In the genomic region with DNA sequence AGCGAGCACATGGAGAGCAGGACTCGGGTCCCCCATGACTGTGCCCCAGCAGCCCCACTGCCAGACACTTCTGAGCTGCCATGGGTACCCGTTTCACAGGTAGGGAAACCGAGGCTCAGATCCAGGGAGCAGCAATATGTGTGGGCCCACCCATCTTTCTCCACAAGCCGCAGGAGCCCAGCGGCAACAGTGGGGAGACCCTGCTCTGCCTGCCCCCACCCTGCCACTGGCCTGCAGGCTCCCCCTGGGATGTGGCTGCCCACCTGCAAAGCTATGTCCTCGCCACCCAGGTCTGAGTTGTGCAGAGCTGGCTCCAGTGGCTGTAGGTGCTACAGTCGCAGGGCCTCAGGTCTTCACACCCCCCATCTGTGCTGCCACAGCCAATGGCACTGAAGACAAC, we compare ENCODE assay signal across 39 cellular contexts. TPM values are rescaled to one million over a fixed set of nuclear protein-coding genes. Genes with fewer than 3 reads are reported as not detected.
"Had no signal": no experiment of that assay in that cellular context is flagged by ENCODE, and none has a peak within 500 bp of the region (broad histone marks: within the 10 kb centered on the region; RNA-seq: fewer than 3 reads in every experiment).

No MANE protein-coding gene starts in this region.

- DNase-seq: Karpas-422, Kasumi-1, KBM-7, KG1, MG63, MM.1S, MV-4-11, NCI-H1048, NCI-H1092, NCI-H1092 treated with DMSO at 0.1 percent for 48 hours, NCI-H1105, NCI-H1105 treated with DMSO at 0.1 percent for 48 hours, NCI-H1417, NCI-H1417 treated with DMSO at 0.1 percent for 48 hours, NCI-H1436, NCI-H1436 treated with DMSO at 0.1 percent for 48 hours, NCI-H146, NCI-H1694, NCI-H1694 treated with DMSO at 0.1 percent for 48 hours, NCI-H187, NCI-H187 treated with DMSO at 0.1 percent for 48 hours, NCI-H1930, NCI-H2029, NCI-H2029 treated with DMSO at 0.1 percent for 48 hours, NCI-H2081, NCI-H2081 treated with DMSO at 0.1 percent for 48 hours, NCI-H2107, NCI-H2171, NCI-H2171 treated with DMSO at 0.1 percent for 48 hours, NCI-H2227 treated with DMSO at 0.1 percent for 48 hours, NCI-H226, NCI-H345, NCI-H446, NCI-H446 treated with DMSO at 0.1 percent for 48 hours had no signal

- H3K36me3 ChIP-seq: MG63 had no signal

- H3K27me3 ChIP-seq: MG63 had no signal

- H3K4me3 ChIP-seq: MG63 had no signal

- H3K9ac ChIP-seq: KMS-11 had no signal

- H3K4me2 ChIP-seq: KMS-11 had no signal

- H3K9me3 ChIP-seq: MG63 had no signal

- H3K27ac ChIP-seq: KMS-11 had no signal

RNA-seq across cellular contexts. Expression of a gene that starts 50.6 kb away (rescaled TPM):
- total RNA-seq: LHCN-M2, M059J, MCF 10A, NCI-H460 had no signal
